Comparison of ENCODE assay signal across 30 cellular contexts in genomic region chr1:184030433-184031126, GRCh38. TPM values are rescaled to one million over a fixed set of nuclear protein-coding genes. Genes with fewer than 3 reads are reported as not detected.
DNase-seq lines count a peak whose midpoint lies in the region; ATAC-seq and TF ChIP-seq lines count a peak whose summit lies in the region.
"Had no signal": no experiment of that assay in that cellular context is flagged by ENCODE, and none has a peak within 500 bp of the region (broad histone marks: within the 10 kb centered on the region; RNA-seq: fewer than 3 reads in every experiment).

No MANE protein-coding gene starts in this region.

- H3K9me3 ChIP-seq in A673 (ENCODE audit: low read depth, low read length, poor library complexity, severe bottlenecking) (no peaks in the 10 kb centered on the region), mesodermal cell (ENCODE audit: control insufficient read depth, low read length) (no peaks in the 10 kb centered on the region)
- H3K9me3 ChIP-seq: A549, esophagus muscularis mucosa, thoracic aorta, uterus had no signal

- CTCF ChIA-PET in A673 (lab: Charles Lee): no interaction called here

- peak overlapping the region; percentile 81 for H3K27ac ChIP-seq in A673 (ENCODE audit: low read depth, low read length, poor library complexity, severe bottlenecking)
- H3K27ac ChIP-seq in caudate nucleus (ENCODE audit: low read depth, low read length): peak overlapping the region; percentile 65
- peak overlapping the region; percentile 13 for H3K27ac ChIP-seq in mesodermal cell (ENCODE audit: low read depth, low read length, severe bottlenecking)
- H3K27ac ChIP-seq: A549, esophagus muscularis mucosa, RWPE1, skin epidermis, thoracic aorta, uterus had no signal

- no peak overlapping the region for H3K4me3 ChIP-seq in A673 (ENCODE audit: low read depth, low read length, poor library complexity, severe bottlenecking)
- no peak overlapping the region for H3K4me3 ChIP-seq in mesodermal cell (ENCODE audit: extremely low read depth, insufficient read depth, low read length, poor library complexity, severe bottlenecking)
- H3K4me3 ChIP-seq: A549, esophagus muscularis mucosa, GM12878, skin epidermis, thoracic aorta, uterus had no signal

- no TSS peak for BruUV-seq in A673 (replicated peaks; lab: Mats Ljungman, UMichigan)

- intact Hi-C loops in A673 (cut with micrococcal nuclease; ENCODE audit: unreplicated experiment): loop anchor here (1.0 kb wide), 1 partner anchor 251 kb away; no protein-coding TSS in a partner anchor

- ATAC-seq in HG02970 (IDR thresholded peaks at IDR 0.05; ENCODE audit: low FRiP score, unreplicated experiment): no peak
- no peak for ATAC-seq in GM21737 (IDR thresholded peaks at IDR 0.05; ENCODE audit: unreplicated experiment)
- ATAC-seq: A549; activated T-cell treated with anti-CD3 and anti-CD28 coated beads, Interleukin-2, amount 50 U/mL, for 4 hours; GM12878; left cardiac atrium had no signal

- no peaks in the 10 kb centered on the region for H3K27me3 ChIP-seq in A673 (replicated peaks; ENCODE audit: insufficient read depth, low read depth, low read length, poor library complexity)
- H3K27me3 ChIP-seq: esophagus muscularis mucosa, uterus had no signal

- POLR2A ChIA-PET in A673 (lab: Charles Lee; ENCODE audit: low non-redundant PET): no interaction called here

- WGBS in mesodermal cell (ENCODE audit: insufficient coverage in 2 of 2), 2 experiments: 80% methylated on average over 1 of the region's 2 CpGs; no CpG with 5 or more reads in 1 of the 2 experiments

- no peak for TF ChIP-seq CTCF in A673 (conservative IDR thresholded peaks at IDR 0.05; ENCODE audit: low read depth, low read length)

- H3K36me3 ChIP-seq in A673 (ENCODE audit: insufficient read depth, low read length, poor library complexity, severe bottlenecking) (no peaks in the 10 kb centered on the region), mesodermal cell (ENCODE audit: control insufficient read depth, insufficient read depth, low read length) (no peaks in the 10 kb centered on the region)
- H3K36me3 ChIP-seq: esophagus muscularis mucosa, thoracic aorta, uterus had no signal

- DNase-seq in A673 (ENCODE audit: low spot score): peak; percentile 51
- DNase-seq in OCI-M1 (lab: John Stamatoyannopoulos, UW): peak; percentile 62
- no peak for DNase-seq in caudate nucleus (lab: John Stamatoyannopoulos, UW)
- DNase-seq in stimulated activated CD4-positive, alpha-beta T cell treated with anti-CD3 and anti-CD28 coated beads, Interleukin-15, amount 100 ng/mL, for 24 hours: no peak
- no peak for DNase-seq in NCI-H2171 (lab: John Stamatoyannopoulos, UW)
- DNase-seq: activated B cell treated with CpG ODN at 0.5 μM for 24 hours; activated CD4-positive, alpha-beta T cell treated with anti-CD3 and anti-CD28 coated beads, Interleukin-2, amount 50 U/mL, for 1 hour; activated T-cell treated with anti-CD3 and anti-CD28 coated beads, Interleukin-2, amount 50 U/mL, for 4 hours; AML-193; CD4-positive, alpha-beta memory T cell; central memory CD4-positive, alpha-beta T cell; endodermal cell; Karpas-422; left cardiac atrium; NCI-H1436; NCI-H2081 treated with DMSO at 0.1 percent for 48 hours; NCI-H446 treated with DMSO at 0.1 percent for 48 hours; retina; stimulated activated naive CD4-positive, alpha-beta T cell; T-helper 1 cell; uterus had no signal

- peaks cover 82% of the 10 kb centered on the region for H3K4me1 ChIP-seq in A673 (ENCODE audit: insufficient read depth, low read length, poor library complexity, severe bottlenecking)
- H3K4me1 ChIP-seq in mesodermal cell (ENCODE audit: control insufficient read depth, insufficient read depth, low read length, poor library complexity, severe bottlenecking): no peaks in the 10 kb centered on the region
- H3K4me1 ChIP-seq: A549, uterus had no signal

RNA-seq across cellular contexts. Expression of gene COLGALT2, which starts 6.9 kb away (rescaled TPM):
- 15.4 and 17.2 TPM in 2 replicates for total RNA-seq in A673 (2021)
- 5.8 TPM for polyA plus RNA-seq in mesodermal cell (2013, experiment 1 of 2)
- 4.7 TPM for polyA plus RNA-seq in mesodermal cell (2013, experiment 2 of 2)

RNA-seq across cellular contexts. Expression of gene TSEN15, which starts 20.9 kb away (rescaled TPM):
- 57.0 and 70.7 TPM in 2 replicates for total RNA-seq in A673 (2021)
- polyA plus RNA-seq in mesodermal cell (2013, experiment 1 of 2): 44.9 TPM
- polyA plus RNA-seq in mesodermal cell (2013, experiment 2 of 2): 57.5 TPM

Comparison
In these comparisons a context has a peak if more than half of its experiments do, and no peak if none do; other contexts are left out.
1. DNase-seq: peak in A673 (single experiment) and OCI-M1 (single experiment); none in caudate nucleus (0 of 61), stimulated activated CD4-positive, alpha-beta T cell treated with anti-CD3 and anti-CD28 coated beads, Interleukin-15, amount 100 ng/mL, for 24 hours (single experiment) and NCI-H2171 (single experiment).
2. H3K27ac ChIP-seq: peak in every context shown above with its lines; median percentile 81 in A673; 65 in caudate nucleus; 13 in mesodermal cell.